ENCODE assay signal across 9 cellular contexts in genomic region chr1:61741682-61742619, GRCh38. TPM values are rescaled to one million over a fixed set of nuclear protein-coding genes. Genes with fewer than 3 reads are reported as not detected.
DNase-seq lines count a peak whose midpoint lies in the region; ATAC-seq and TF ChIP-seq lines count a peak whose summit lies in the region.
"Had no signal": no experiment of that assay in that cellular context is flagged by ENCODE, and none has a peak within 500 bp of the region (broad histone marks: within the 10 kb centered on the region; RNA-seq: fewer than 3 reads in every experiment).

PATJ (plus strand) TSS chr1:61742480; CDS start chr1:61762893, 20,413 bp downstream.

- peak within 1 kb of the TSS; percentile 77 for H3K9ac ChIP-seq in OCI-LY1 (ENCODE audit: low read length)

- H3K79me2 ChIP-seq in OCI-LY1 (ENCODE audit: insufficient read depth, low read length): no peaks in the 10 kb centered on the region

- peaks cover 29% of the 10 kb centered on the region for H3K4me1 ChIP-seq in OCI-LY1 (ENCODE audit: insufficient read depth, low read length, severe bottlenecking)
- peaks cover 11 to 29% of the 10 kb centered on the region in 2 donors for H3K4me1 ChIP-seq in thyroid gland

- peak; percentile 46 for DNase-seq in AG08395 (ENCODE audit: low spot score)
- peak; percentile 51 for DNase-seq in activated gamma-delta T cell (lab: John Stamatoyannopoulos, UW)
- DNase-seq in globus pallidus (ENCODE audit: low spot score): peak; percentile 24
- peak; percentile 85 for DNase-seq in osteocyte (ENCODE audit: extremely low spot score, unreplicated experiment)
- DNase-seq in thyroid gland: peak; percentile 92

- H3K9me3 ChIP-seq in OCI-LY1 (ENCODE audit: low read length) (no peaks in the 10 kb centered on the region), thyroid gland (no peaks in the 10 kb centered on the region)

- H2AFZ ChIP-seq in OCI-LY1 (ENCODE audit: low read length): peak within 1 kb of the TSS; percentile 35; the same call in 1 of the 2 replicates

- H3K9me3 Mint-ChIP-seq in osteocyte (ENCODE audit: unreplicated experiment): no peaks in the 10 kb centered on the region

- H3F3A ChIP-seq in OCI-LY1 (ENCODE audit: insufficient read depth, low read length): no peaks in the 10 kb centered on the region

- TF ChIP-seq CTCF in OCI-LY1 (IDR thresholded peaks at IDR 0.05; ENCODE audit: low read length) (no peak), osteocyte (IDR thresholded peaks at IDR 0.05) (no peak), thyroid gland (IDR thresholded peaks at IDR 0.05) (peak in 1 of 6 experiments; percentile 11)

- peak within 1 kb of the TSS; percentile 85 for H3K4me3 Mint-ChIP-seq in osteocyte (ENCODE audit: unreplicated experiment)

- TF ChIP-seq POLR2A in thyroid gland (IDR thresholded peaks at IDR 0.05): peak in 1 of 2 donors; percentile 75

- no peaks in the 10 kb centered on the region for H3K9me2 ChIP-seq in OCI-LY1 (ENCODE audit: low read depth, low read length)

- peak within 1 kb of the TSS; percentile 76 for H3K4me3 ChIP-seq in OCI-LY1 (ENCODE audit: low read depth, low read length, poor library complexity, severe bottlenecking)
- peak within 1 kb of the TSS; percentile 42 to 87 (median 72) for H3K4me3 ChIP-seq in thyroid gland (replicated peaks in 1 of 3)
- H3K4me3 ChIP-seq: K562 had no signal

- H3K36me3 ChIP-seq in OCI-LY1 (ENCODE audit: insufficient read depth, low read length) (no peaks in the 10 kb centered on the region), thyroid gland (no peaks in the 10 kb centered on the region)

- H3K27me3 ChIP-seq in OCI-LY1 (ENCODE audit: insufficient read depth, low read length) (no peaks in the 10 kb centered on the region), thyroid gland (no peaks in the 10 kb centered on the region)

- no peaks in the 10 kb centered on the region for H4K20me1 ChIP-seq in OCI-LY1 (ENCODE audit: insufficient read depth, low read length)

- WGBS in thyroid gland, 2 donors: 7 to 8% methylated on average over 26 to 27 of the region's 54 CpGs

- peaks cover 25% of the 10 kb centered on the region for H3K4me1 Mint-ChIP-seq in osteocyte (ENCODE audit: unreplicated experiment)

- H3K27ac Mint-ChIP-seq in osteocyte (ENCODE audit: unreplicated experiment): peak within 1 kb of the TSS; percentile 95

- peak; percentile 59 for ATAC-seq in GM18873 (IDR thresholded peaks at IDR 0.05; ENCODE audit: low FRiP score, unreplicated experiment)
- peak; percentile 80 for ATAC-seq in HG03108 (IDR thresholded peaks at IDR 0.05; ENCODE audit: unreplicated experiment)
- ATAC-seq: K562 had no signal

- H3K4me2 ChIP-seq in OCI-LY1 (ENCODE audit: low read length): peak within 1 kb of the TSS; percentile 97

- H3K36me3 Mint-ChIP-seq in osteocyte (ENCODE audit: unreplicated experiment): no peaks in the 10 kb centered on the region

- intact Hi-C loops in thyroid gland (cut with DNase I): no loop called here

- peak within 1 kb of the TSS; percentile 65 for H3K27ac ChIP-seq in OCI-LY1 (ENCODE audit: low read depth, low read length, poor library complexity, severe bottlenecking)
- H3K27ac ChIP-seq in thyroid gland: peak within 1 kb of the TSS; percentile 94 to 98 (median 97)

- H3K27me3 Mint-ChIP-seq in osteocyte (ENCODE audit: unreplicated experiment): no peaks in the 10 kb centered on the region

RNA-seq across cellular contexts. Expression of gene PATJ, which starts in this region (rescaled TPM):
- 11.3 and 11.9 TPM in 2 replicates for total RNA-seq in osteocyte
- total RNA-seq in thyroid gland: 100 to 1,000 TPM in 3 of 4 donors, 10 to 100 TPM in 1; 94.7 to 221 (median 119) TPM

Comparison
In these comparisons a context has a peak if more than half of its experiments do, and no peak if none do; other contexts are left out.
1. Peak in every context shown above with its lines: DNase-seq, ATAC-seq, H3K4me3 ChIP-seq and H3K27ac ChIP-seq.
2. DNase-seq: peak in every context shown above with its lines; median percentile 92 in thyroid gland; 85 in osteocyte; 51 in activated gamma-delta T cell; 46 in AG08395; 24 in globus pallidus.